ENCODE assay signal across 1 cellular context in genomic region chr1:167166703-167167100, GRCh38.
TF ChIP-seq lines count a peak whose summit lies in the region.

No MANE protein-coding gene starts in this region.

TF ChIP-seq in WTC11, 78 proteins besides CTCF, POLR2A, EP300 and RAD21 (continued from another document):
- TF ChIP-seq FOXP4 (CRISPR knock-in tag; IDR thresholded peaks at IDR 0.05) = no peak
- TF ChIP-seq GTF2I (CRISPR knock-in tag; conservative IDR thresholded peaks at IDR 0.05) = no peak
- no peak for TF ChIP-seq NFATC4 (CRISPR knock-in tag; IDR thresholded peaks at IDR 0.05)
- no peak for TF ChIP-seq KAT7 (CRISPR knock-in tag; IDR thresholded peaks at IDR 0.05; ENCODE audit: borderline replicate concordance)
- no peak for TF ChIP-seq NFE2L1 (CRISPR knock-in tag; IDR thresholded peaks at IDR 0.05)
- TF ChIP-seq JUN (CRISPR knock-in tag; IDR thresholded peaks at IDR 0.05) = no peak
- TF ChIP-seq ZNF121 (CRISPR knock-in tag; IDR thresholded peaks at IDR 0.05) = no peak
- TF ChIP-seq ZNF512 (CRISPR knock-in tag; IDR thresholded peaks at IDR 0.05; ENCODE audit: borderline replicate concordance) = no peak
- TF ChIP-seq RORB (CRISPR knock-in tag; IDR thresholded peaks at IDR 0.05) = no peak
- TF ChIP-seq E2F1 (CRISPR knock-in tag; IDR thresholded peaks at IDR 0.05) = no peak
- no peak for TF ChIP-seq ZBTB21 (CRISPR knock-in tag; IDR thresholded peaks at IDR 0.05; ENCODE audit: borderline replicate concordance)
- no peak for TF ChIP-seq GRHL2 (CRISPR knock-in tag; IDR thresholded peaks at IDR 0.05; ENCODE audit: insufficient replicate concordance, severe bottlenecking)
- TF ChIP-seq ATF3 (CRISPR knock-in tag; conservative IDR thresholded peaks at IDR 0.05) = no peak
- no peak for TF ChIP-seq MXD4 (CRISPR knock-in tag; IDR thresholded peaks at IDR 0.05; ENCODE audit: borderline replicate concordance)
- TF ChIP-seq ZNF138 (CRISPR knock-in tag; conservative IDR thresholded peaks at IDR 0.05) = no peak
